9 cellular contexts compared by ENCODE assay signal in genomic region chr9:74499770-74500583, GRCh38. TPM values are rescaled to one million over a fixed set of nuclear protein-coding genes. Genes with fewer than 3 reads are reported as not detected.
A peak's percentile ranks its signal among the peaks of the same experiment; 100 is the strongest.
DNase-seq lines count a peak whose midpoint lies in the region; ATAC-seq, FAIRE-seq and TF ChIP-seq lines count a peak whose summit lies in the region.
"Had no signal": no experiment of that assay in that cellular context is flagged by ENCODE, and none has a peak within 500 bp of the region (broad histone marks: within the 10 kb centered on the region; RNA-seq: fewer than 3 reads in every experiment).

No MANE protein-coding gene starts in this region.

- POLR2A ChIA-PET in activated CD4-positive, alpha-beta T cell treated with anti-CD3 and anti-CD28 coated beads, Interleukin-2, amount 10 ng/mL, durations not matched to agents 7 days and 5 days (lab: Charles Lee), result no interaction called here

- FAIRE-seq in D721Med (lab: Jason Lieb, UNC), result no peak

- peaks cover 25% of the 10 kb centered on the region for H3K4me1 Mint-ChIP-seq in activated CD4-positive, alpha-beta T cell treated with anti-CD3 and anti-CD28 coated beads, Interleukin-2, amount 10 ng/mL, durations not matched to agents 7 days and 5 days
- H3K4me1 Mint-ChIP-seq in chondrocyte (ENCODE audit: low read depth), result peaks cover 23% of the 10 kb centered on the region

- peak overlapping the region; percentile 7 for H3K4me3 Mint-ChIP-seq in activated CD4-positive, alpha-beta T cell treated with anti-CD3 and anti-CD28 coated beads, Interleukin-2, amount 10 ng/mL, durations not matched to agents 7 days and 5 days
- no peak overlapping the region for H3K4me3 Mint-ChIP-seq in chondrocyte (ENCODE audit: unreplicated experiment)

- no peaks in the 10 kb centered on the region for H3K36me3 Mint-ChIP-seq in activated CD4-positive, alpha-beta T cell treated with anti-CD3 and anti-CD28 coated beads, Interleukin-2, amount 10 ng/mL, durations not matched to agents 7 days and 5 days (ENCODE audit: low read depth)
- peaks cover 3% of the 10 kb centered on the region for H3K36me3 Mint-ChIP-seq in chondrocyte (ENCODE audit: low read depth)

- peaks cover 34% of the 10 kb centered on the region for H3K4me1 ChIP-seq in lower lobe of right lung
- H3K4me1 ChIP-seq in suprapubic skin, result peaks cover 42% of the 10 kb centered on the region

- peaks cover 46% of the 10 kb centered on the region for H3K27me3 ChIP-seq in lower lobe of right lung (ENCODE audit: low read depth)
- peaks cover 58% of the 10 kb centered on the region for H3K27me3 ChIP-seq in suprapubic skin

- no peak for TF ChIP-seq EP300 in suprapubic skin (IDR thresholded peaks at IDR 0.05)

- DNase-seq in activated CD4-positive, alpha-beta T cell treated with anti-CD3 and anti-CD28 coated beads, Interleukin-2, amount 10 ng/mL, durations not matched to agents 7 days and 5 days, result no peak
- DNase-seq in activated CD4-positive, alpha-beta T cell treated with anti-CD3 and anti-CD28 coated beads, Interleukin-2, amount 50 U/mL, for 48 hours, result no peak
- DNase-seq in chondrocyte (ENCODE audit: low spot score) (peak; percentile 85), lower lobe of right lung (no peak), suprapubic skin (ENCODE audit: low spot score in 2 of 2) (no peak), SIG-M5 treated with dmso at 0.1 percent for 504 hours (lab: John Stamatoyannopoulos, UW; ENCODE audit: unreplicated experiment) (no peak), glomerular visceral epithelial cell (ENCODE audit: extremely low spot score) (no peak), D721Med (ENCODE audit: insufficient read length, low spot score) (no peak)
- DNase-seq: stimulated activated CD4-positive, alpha-beta T cell treated with anti-CD3 and anti-CD28 coated beads, Interleukin-4, amount 100 ng/mL, for 24 hours had no signal

- CTCF ChIA-PET in activated CD4-positive, alpha-beta T cell treated with anti-CD3 and anti-CD28 coated beads, Interleukin-2, amount 10 ng/mL, durations not matched to agents 7 days and 5 days (lab: Charles Lee), result no interaction called here

- H3K27ac Mint-ChIP-seq in activated CD4-positive, alpha-beta T cell treated with anti-CD3 and anti-CD28 coated beads, Interleukin-2, amount 10 ng/mL, durations not matched to agents 7 days and 5 days, result no peak overlapping the region
- no peak overlapping the region for H3K27ac Mint-ChIP-seq in chondrocyte (ENCODE audit: unreplicated experiment)

- WGBS in suprapubic skin, result 4% methylated on average over 32 of the region's 32 CpGs

- no peak for TF ChIP-seq CTCF in chondrocyte (IDR thresholded peaks at IDR 0.05)
- TF ChIP-seq CTCF in lower lobe of right lung (IDR thresholded peaks at IDR 0.05), result no peak
- TF ChIP-seq CTCF in suprapubic skin (IDR thresholded peaks at IDR 0.05), result no peak
- no peak for TF ChIP-seq CTCF in D721Med (IDR thresholded peaks at IDR 0.05; ENCODE audit: insufficient read depth, missing control alignments)

- H3K4me3 ChIP-seq in lower lobe of right lung (peak overlapping the region; percentile 64), suprapubic skin (peak overlapping the region; percentile 54)

- no peak for TF ChIP-seq POLR2A in suprapubic skin (IDR thresholded peaks at IDR 0.05)

- H3K36me3 ChIP-seq in lower lobe of right lung (no peaks in the 10 kb centered on the region), suprapubic skin (no peaks in the 10 kb centered on the region)

- no peak for ATAC-seq in lower lobe of right lung

- H3K9me3 Mint-ChIP-seq in activated CD4-positive, alpha-beta T cell treated with anti-CD3 and anti-CD28 coated beads, Interleukin-2, amount 10 ng/mL, durations not matched to agents 7 days and 5 days, result no peaks in the 10 kb centered on the region
- H3K9me3 Mint-ChIP-seq in chondrocyte (ENCODE audit: low read depth), result no peaks in the 10 kb centered on the region

- intact Hi-C loops in lower lobe of right lung (cut with DNase I), result no loop called here

- H3K9me3 ChIP-seq in lower lobe of right lung (no peaks in the 10 kb centered on the region), suprapubic skin (no peaks in the 10 kb centered on the region)

- H3K27ac ChIP-seq in lower lobe of right lung, result no peak overlapping the region
- no peak overlapping the region for H3K27ac ChIP-seq in suprapubic skin

- H3K27me3 Mint-ChIP-seq in activated CD4-positive, alpha-beta T cell treated with anti-CD3 and anti-CD28 coated beads, Interleukin-2, amount 10 ng/mL, durations not matched to agents 7 days and 5 days, result peaks cover 59% of the 10 kb centered on the region
- peaks cover 61% of the 10 kb centered on the region for H3K27me3 Mint-ChIP-seq in chondrocyte (ENCODE audit: low read depth)

RNA-seq across cellular contexts. Expression of gene RORB, which starts 2.8 kb away (rescaled TPM):
- not detected for total RNA-seq in activated CD4-positive, alpha-beta T cell treated with anti-CD3 and anti-CD28 coated beads, Interleukin-2, amount 10 ng/mL, durations not matched to agents 7 days and 5 days
- not detected in 3 replicates for total RNA-seq in chondrocyte
- total RNA-seq in lower lobe of right lung, result 3.4 TPM
- total RNA-seq in suprapubic skin, result under 1 TPM; 0.25 to 0.72 (median 0.50) TPM
